In genomic region chr5:1030801-1031271, GRCh38 we compare ENCODE assay signal across 24 cellular contexts. TPM values are rescaled to one million over a fixed set of nuclear protein-coding genes. Genes with fewer than 3 reads are reported as not detected.
DNase-seq lines count a peak whose midpoint lies in the region; ATAC-seq and TF ChIP-seq lines count a peak whose summit lies in the region.
"Had no signal": no experiment of that assay in that cellular context is flagged by ENCODE, and none has a peak within 500 bp of the region (broad histone marks: within the 10 kb centered on the region; RNA-seq: fewer than 3 reads in every experiment).

No MANE protein-coding gene starts in this region.

- in situ Hi-C loops in brain microvascular endothelial cell (cut with HindIII; ENCODE audit: low pct_ligation_motif_present, low sequenced_read_pairs), result no loop called here

- no peaks in the 10 kb centered on the region for H3K9me3 ChIP-seq in right cardiac atrium (ENCODE audit: control insufficient read depth, low read length)
- H3K9me3 ChIP-seq: BLaER1, MG63 had no signal

- no peak overlapping the region for H3K27ac ChIP-seq in right cardiac atrium (ENCODE audit: low read length)
- H3K27ac ChIP-seq in brain microvascular endothelial cell, result no peak overlapping the region
- H3K27ac ChIP-seq: BLaER1, GM23248, PC-9 had no signal

- no peaks in the 10 kb centered on the region for H3K36me3 Mint-ChIP-seq in activated naive CD4-positive, alpha-beta T cell treated with anti-CD3 and anti-CD28 coated beads, Interleukin-2, amount 50 U/mL, for 72 hours
- H3K36me3 Mint-ChIP-seq: CD4-positive, CD25-positive, alpha-beta regulatory T cell had no signal

- TF ChIP-seq CTCF in brain microvascular endothelial cell (IDR thresholded peaks at IDR 0.05; ENCODE audit: low read depth, low read length, missing control alignments), result no peak

- intact Hi-C loops in left cardiac atrium (cut with DNase I) (no loop called here), cardiac septum (cut with DNase I) (no loop called here), right cardiac atrium (cut with DNase I) (no loop called here), posterior vena cava (cut with DNase I) (no loop called here)

- DNase-seq in left cardiac atrium, result peak; percentile 22
- DNase-seq in cardiac septum (ENCODE audit: low spot score), result no peak
- DNase-seq in right cardiac atrium, result peak; percentile 14 to 48 (median 34)
- peak; percentile 68 for DNase-seq in posterior vena cava (ENCODE audit: low spot score)
- no peak for DNase-seq in inferior parietal cortex (ENCODE audit: extremely low spot score)
- no peak for DNase-seq in brain microvascular endothelial cell
- no peak for DNase-seq in activated naive CD4-positive, alpha-beta T cell treated with anti-CD3 and anti-CD28 coated beads, Interleukin-2, amount 50 U/mL, for 72 hours (ENCODE audit: low spot score in 2 of 2)
- DNase-seq: CD4-positive, CD25-positive, alpha-beta regulatory T cell; DMS53; GM23248; H9; HFFc6; KG1; MG63; NCI-H1105 treated with DMSO at 0.1 percent for 48 hours; NCI-H1930; NCI-H2107; NCI-H446; NCI-H524 treated with DMSO at 0.1 percent for 48 hours; NCI-H774; PC-9; SHP77 had no signal

- H3K4me1 ChIP-seq in right cardiac atrium (ENCODE audit: control insufficient read depth, insufficient read depth, low read length), result no peaks in the 10 kb centered on the region

- 78% methylated on average over 10 of the region's 10 CpGs for WGBS in right cardiac atrium

- no peak overlapping the region for H3K27ac Mint-ChIP-seq in activated naive CD4-positive, alpha-beta T cell treated with anti-CD3 and anti-CD28 coated beads, Interleukin-2, amount 50 U/mL, for 72 hours
- H3K27ac Mint-ChIP-seq: CD4-positive, CD25-positive, alpha-beta regulatory T cell; HFFc6 had no signal

- H3K27me3 ChIP-seq in right cardiac atrium (ENCODE audit: control insufficient read depth, insufficient read depth) (no peaks in the 10 kb centered on the region), brain microvascular endothelial cell (replicated peaks) (no peaks in the 10 kb centered on the region)
- H3K27me3 ChIP-seq: MG63 had no signal

- H3K4me3 ChIP-seq in right cardiac atrium (ENCODE audit: low read length) (no peak overlapping the region), brain microvascular endothelial cell (ENCODE audit: low read depth, low read length) (no peak overlapping the region)
- H3K4me3 ChIP-seq: BLaER1, GM23248, MG63, PC-9 had no signal

- H3K36me3 ChIP-seq in brain microvascular endothelial cell (replicated peaks), result no peaks in the 10 kb centered on the region

- ATAC-seq in left cardiac atrium (no peak), right cardiac atrium (no peak)
- ATAC-seq in activated naive CD4-positive, alpha-beta T cell treated with anti-CD3 and anti-CD28 coated beads, Interleukin-2, amount 50 U/mL, for 72 hours, result no peak

- no peaks in the 10 kb centered on the region for H3K9me3 Mint-ChIP-seq in activated naive CD4-positive, alpha-beta T cell treated with anti-CD3 and anti-CD28 coated beads, Interleukin-2, amount 50 U/mL, for 72 hours
- H3K9me3 Mint-ChIP-seq: CD4-positive, CD25-positive, alpha-beta regulatory T cell; H9 had no signal

RNA-seq across cellular contexts. Expression of gene NKD2, which starts 22.2 kb away (rescaled TPM):
- 10 to 100 TPM in 1 of 2 donors, 1 to 10 TPM in 1; 4.4 to 10.4 TPM for total RNA-seq in left cardiac atrium
- total RNA-seq in cardiac septum, result 3.6 TPM
- total RNA-seq in right cardiac atrium, result 1 to 10 TPM; 1.9 to 8.6 (median 3.1) TPM
- 2.6 TPM for polyA plus RNA-seq in right cardiac atrium
- total RNA-seq in posterior vena cava, result 1 to 10 TPM; 2.7 to 5.0 TPM
- total RNA-seq in activated naive CD4-positive, alpha-beta T cell treated with anti-CD3 and anti-CD28 coated beads, Interleukin-2, amount 50 U/mL, for 72 hours, result 10 to 100 TPM in 1 of 2 donors, 1 to 10 TPM in 1; 1.8 to 14.6 TPM
- total RNA-seq: CD4-positive, CD25-positive, alpha-beta regulatory T cell; GM23248; HFFc6 had no signal
- polyA plus RNA-seq: AG04450; CD4-positive, CD25-positive, alpha-beta regulatory T cell; GM23248 had no signal

Comparison
In these comparisons a context has a peak if more than half of its experiments do, and no peak if none do; other contexts are left out.
1. DNase-seq: peak in left cardiac atrium (single experiment), right cardiac atrium (3 of 3) and posterior vena cava (single experiment); none in cardiac septum (single experiment), inferior parietal cortex (single experiment), brain microvascular endothelial cell (single experiment) and activated naive CD4-positive, alpha-beta T cell treated with anti-CD3 and anti-CD28 coated beads, Interleukin-2, amount 50 U/mL, for 72 hours (0 of 2).